In genomic region chr21:46545911-46546310, GRCh38 we compare ENCODE assay signal across 16 cellular contexts. TPM values are rescaled to one million over a fixed set of nuclear protein-coding genes. Genes with fewer than 3 reads are reported as not detected.
DNase-seq lines count a peak whose midpoint lies in the region; ATAC-seq and TF ChIP-seq lines count a peak whose summit lies in the region.
"Had no signal": no experiment of that assay in that cellular context is flagged by ENCODE, and none has a peak within 500 bp of the region (broad histone marks: within the 10 kb centered on the region; RNA-seq: fewer than 3 reads in every experiment).

No MANE protein-coding gene starts in this region.

- TF ChIP-seq CTCF in RWPE2 (IDR thresholded peaks at IDR 0.05; ENCODE audit: poor library complexity, severe bottlenecking) (no peak), sigmoid colon (IDR thresholded peaks at IDR 0.05) (no peak), brain microvascular endothelial cell (IDR thresholded peaks at IDR 0.05; ENCODE audit: low read depth, low read length, missing control alignments) (no peak)

- peak overlapping the region; percentile 39 for H3K27ac Mint-ChIP-seq in activated CD4-positive, alpha-beta T cell treated with anti-CD3 and anti-CD28 coated beads, Interleukin-2, amount 10 ng/mL, durations not matched to agents 7 days and 5 days
- peak overlapping the region in 5 of 6 donors; percentile 49 to 98 (median 71) for H3K27ac Mint-ChIP-seq in immature natural killer cell

- no peak for DNase-seq in activated CD4-positive, alpha-beta T cell treated with anti-CD3 and anti-CD28 coated beads, Interleukin-2, amount 10 ng/mL, durations not matched to agents 7 days and 5 days
- no peak for DNase-seq in activated CD4-positive, alpha-beta T cell treated with anti-CD3 and anti-CD28 coated beads for 4 hours
- DNase-seq in RWPE2 (ENCODE audit: low spot score) (no peak), immature natural killer cell (no peak), sigmoid colon (peak; percentile 40), left lobe of liver (ENCODE audit: low spot score) (no peak), brain microvascular endothelial cell (no peak)
- no peak for DNase-seq in activated CD8-positive, alpha-beta memory T cell treated with anti-CD3 and anti-CD28 coated beads for 24 hours
- DNase-seq: AML-193; CD4-positive, CD25-positive, alpha-beta regulatory T cell; DMS79 treated with DMSO at 0.1 percent for 48 hours had no signal

- intact Hi-C loops in sigmoid colon (cut with DNase I) = no loop called here

- H3K27ac ChIP-seq in RWPE2 (ENCODE audit: poor library complexity, severe bottlenecking) (peak overlapping the region; percentile 6), sigmoid colon (no peak overlapping the region), brain microvascular endothelial cell (no peak overlapping the region)
- H3K27ac ChIP-seq: 22Rv1; BLaER1 treated with 17β-estradiol and CSF1 and Interleukin-3, amounts not matched to agents 10 nM and 100 nM; GM23248 had no signal

- H3K36me3 ChIP-seq in RWPE2 (ENCODE audit: low read depth) (peaks cover 56% of the 10 kb centered on the region), sigmoid colon (peaks cover 4 to 93% (median 49%) of the 10 kb centered on the region in 4 donors), brain microvascular endothelial cell (replicated peaks) (peaks cover 61% of the 10 kb centered on the region)

- H3K9me3 Mint-ChIP-seq in activated CD4-positive, alpha-beta T cell treated with anti-CD3 and anti-CD28 coated beads, Interleukin-2, amount 10 ng/mL, durations not matched to agents 7 days and 5 days = peaks cover 7% of the 10 kb centered on the region
- H3K9me3 Mint-ChIP-seq in immature natural killer cell = no peaks in the 10 kb centered on the region

- no peaks in the 10 kb centered on the region for H3K27me3 Mint-ChIP-seq in activated CD4-positive, alpha-beta T cell treated with anti-CD3 and anti-CD28 coated beads, Interleukin-2, amount 10 ng/mL, durations not matched to agents 7 days and 5 days
- peaks cover 6 to 23% (median 12%) of the 10 kb centered on the region in 3 donors for H3K27me3 Mint-ChIP-seq in immature natural killer cell (ENCODE audit: low read depth in 3 of 3)
- H3K27me3 Mint-ChIP-seq: CD4-positive, CD25-positive, alpha-beta regulatory T cell had no signal

- no peak for TF ChIP-seq POLR2A in sigmoid colon (IDR thresholded peaks at IDR 0.05)

- H3K27me3 ChIP-seq in RWPE2 (ENCODE audit: insufficient read depth, poor library complexity, severe bottlenecking) (no peaks in the 10 kb centered on the region), sigmoid colon (no peaks in the 10 kb centered on the region), brain microvascular endothelial cell (replicated peaks) (no peaks in the 10 kb centered on the region)
- H3K27me3 ChIP-seq: BLaER1 treated with 17β-estradiol and CSF1 and Interleukin-3, amounts not matched to agents 10 nM and 100 nM had no signal

- peaks cover 83% of the 10 kb centered on the region for H3K36me3 Mint-ChIP-seq in activated CD4-positive, alpha-beta T cell treated with anti-CD3 and anti-CD28 coated beads, Interleukin-2, amount 10 ng/mL, durations not matched to agents 7 days and 5 days (ENCODE audit: low read depth)
- peaks cover 48 to 82% (median 78%) of the 10 kb centered on the region in 3 donors for H3K36me3 Mint-ChIP-seq in immature natural killer cell

- H3K9me3 ChIP-seq in RWPE2 (ENCODE audit: severe bottlenecking) = no peaks in the 10 kb centered on the region
- H3K9me3 ChIP-seq in sigmoid colon = no peaks in the 10 kb centered on the region

- CTCF ChIA-PET in activated CD4-positive, alpha-beta T cell treated with anti-CD3 and anti-CD28 coated beads, Interleukin-2, amount 10 ng/mL, durations not matched to agents 7 days and 5 days (lab: Charles Lee) = no interaction called here

- 81 to 93% methylated on average over 8 of the region's 8 CpGs for WGBS in sigmoid colon, 2 donors

- H3K4me3 ChIP-seq in RWPE2 (ENCODE audit: severe bottlenecking) (no peak overlapping the region), sigmoid colon (no peak overlapping the region), brain microvascular endothelial cell (ENCODE audit: low read depth, low read length) (no peak overlapping the region)
- H3K4me3 ChIP-seq: BLaER1 treated with 17β-estradiol and CSF1 and Interleukin-3, amounts not matched to agents 10 nM and 100 nM; GM23248 had no signal

- H3K4me3 Mint-ChIP-seq in activated CD4-positive, alpha-beta T cell treated with anti-CD3 and anti-CD28 coated beads, Interleukin-2, amount 10 ng/mL, durations not matched to agents 7 days and 5 days = no peak overlapping the region
- H3K4me3 Mint-ChIP-seq in immature natural killer cell = no peak overlapping the region

- POLR2A ChIA-PET in activated CD4-positive, alpha-beta T cell treated with anti-CD3 and anti-CD28 coated beads, Interleukin-2, amount 10 ng/mL, durations not matched to agents 7 days and 5 days (lab: Charles Lee) = no interaction called here

- H3K4me1 ChIP-seq in RWPE2 (ENCODE audit: insufficient read depth, poor library complexity, severe bottlenecking) (peaks cover 8% of the 10 kb centered on the region), sigmoid colon (no peaks in the 10 kb centered on the region)

- TF ChIP-seq EP300 in sigmoid colon (IDR thresholded peaks at IDR 0.05) = no peak

- no peak for ATAC-seq in RWPE2 (ENCODE audit: low read depth)
- ATAC-seq in left lobe of liver = no peak

- in situ Hi-C loops in brain microvascular endothelial cell (cut with HindIII; ENCODE audit: low pct_ligation_motif_present, low sequenced_read_pairs) = no loop called here

- H3K4me1 Mint-ChIP-seq in activated CD4-positive, alpha-beta T cell treated with anti-CD3 and anti-CD28 coated beads, Interleukin-2, amount 10 ng/mL, durations not matched to agents 7 days and 5 days = peaks cover 64% of the 10 kb centered on the region
- H3K4me1 Mint-ChIP-seq in immature natural killer cell = peaks cover 20 to 76% of the 10 kb centered on the region in 2 donors

RNA-seq across cellular contexts. Expression of gene S100B, which starts 59.0 kb away (rescaled TPM):
- under 1 TPM; 0.25 to 0.32 TPM for total RNA-seq in activated CD4-positive, alpha-beta T cell treated with anti-CD3 and anti-CD28 coated beads, Interleukin-2, amount 10 ng/mL, durations not matched to agents 7 days and 5 days
- polyA plus RNA-seq in immature natural killer cell (100 to 1,000 TPM in 1 of 3 donors, 10 to 100 TPM in 2; 12.6 to 138 (median 67.6) TPM), sigmoid colon (10 to 100 TPM; 14.3 to 23.7 (median 20.4) TPM)
- total RNA-seq in sigmoid colon (100 to 1,000 TPM in 1 of 4 donors, 10 to 100 TPM in 3; 28.5 to 126 (median 41.0) TPM), left lobe of liver (not detected)
- total RNA-seq: A673; CD4-positive, CD25-positive, alpha-beta regulatory T cell; GM23248; HT-29 had no signal
- polyA plus RNA-seq: GM23248 had no signal

Comparison
In these comparisons a context has a peak if more than half of its experiments do, and no peak if none do; other contexts are left out.
1. RNA of gene S100B, which starts 59.0 kb away (total RNA-seq): 28.5 to 126 TPM in sigmoid colon; 0.25 to 0.32 TPM in activated CD4-positive, alpha-beta T cell treated with anti-CD3 and anti-CD28 coated beads, Interleukin-2, amount 10 ng/mL, durations not matched to agents 7 days and 5 days and not detected in left lobe of liver (single experiment); every median in the first group is over 10 times any median in the second.